In the genomic region with DNA sequence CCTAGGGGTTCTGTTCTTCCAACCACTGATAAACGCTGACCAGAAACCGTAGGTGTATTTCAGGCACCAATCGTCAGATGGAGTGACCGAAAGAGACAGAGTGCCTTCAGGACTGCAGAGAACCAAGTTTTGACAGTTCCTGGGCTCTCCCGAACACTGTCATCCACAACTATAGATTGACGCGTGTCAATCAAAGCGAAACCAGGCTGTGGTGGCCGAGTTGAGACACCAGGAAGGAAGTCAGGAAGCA, we compare ENCODE assay signal across 8 cellular contexts. TPM values are rescaled to one million over a fixed set of nuclear protein-coding genes. Genes with fewer than 3 reads are reported as not detected.
A peak's percentile ranks its signal among the peaks of the same experiment; 100 is the strongest.
DNase-seq lines count a peak whose midpoint lies in the region; ATAC-seq and TF ChIP-seq lines count a peak whose summit lies in the region.

No MANE protein-coding gene starts in this region.

- no peaks in the 10 kb centered on the region for H3K9me3 ChIP-seq in upper lobe of right lung

- WGBS in adipose tissue, 3 donors: 0 to 1% (median 0%) methylated on average over 9 of the region's 9 CpGs
- 0 to 1% methylated on average over 9 of the region's 9 CpGs for WGBS in lower leg skin, 2 donors

- TF ChIP-seq POLR2A in lower leg skin (IDR thresholded peaks at IDR 0.05): no peak

- peak overlapping the region; percentile 85 for H3K27ac ChIP-seq in ACC112 (ENCODE audit: low read depth, low read length)
- peak overlapping the region; percentile 94 for H3K27ac ChIP-seq in adipose tissue (ENCODE audit: low read depth, low read length)
- H3K27ac ChIP-seq in upper lobe of right lung: peak overlapping the region; percentile 96

- TF ChIP-seq CTCF in lower leg skin (IDR thresholded peaks at IDR 0.05) (no peak), upper lobe of right lung (IDR thresholded peaks at IDR 0.05) (no peak)

- H3K79me2 ChIP-seq in ACC112 (ENCODE audit: control insufficient read depth, insufficient read depth, low read length, unreplicated experiment): no peaks in the 10 kb centered on the region

- no peaks in the 10 kb centered on the region for H3K27me3 ChIP-seq in ACC112 (ENCODE audit: insufficient read depth, low read length)
- no peaks in the 10 kb centered on the region for H3K27me3 ChIP-seq in upper lobe of right lung

- DNase-seq in lower leg skin (ENCODE audit: low spot score in 2 of 2) (no peak), upper lobe of right lung (no peak), NAMALWA (ENCODE audit: low spot score) (no peak)
- DNase-seq in activated CD4-positive, alpha-beta T cell treated with anti-CD3 and anti-CD28 coated beads, Interleukin-2, amount 50 U/mL, for 4 hours: no peak

- H3K36me3 ChIP-seq in ACC112 (ENCODE audit: insufficient read depth, low read length) (no peaks in the 10 kb centered on the region), upper lobe of right lung (peaks cover 2% of the 10 kb centered on the region)

- H3K4me3 ChIP-seq in ACC112 (ENCODE audit: low read depth, low read length): peak overlapping the region; percentile 85
- peak overlapping the region; percentile 69 for H3K4me3 ChIP-seq in lower leg skin (ENCODE audit: low read depth, poor library complexity, severe bottlenecking)
- H3K4me3 ChIP-seq in upper lobe of right lung: peak overlapping the region; percentile 69

- H3K4me1 ChIP-seq in ACC112 (ENCODE audit: control insufficient read depth, insufficient read depth, low read length, unreplicated experiment): peaks cover 5% of the 10 kb centered on the region
- H3K4me1 ChIP-seq in upper lobe of right lung: peaks cover 24% of the 10 kb centered on the region

- ATAC-seq in GM19023 (IDR thresholded peaks at IDR 0.05; ENCODE audit: unreplicated experiment): peak; percentile 28
- ATAC-seq in HG03439 (IDR thresholded peaks at IDR 0.05; ENCODE audit: unreplicated experiment): peak; percentile 30
- ATAC-seq in upper lobe of right lung: peak; percentile 50

- H2AFZ ChIP-seq in ACC112 (ENCODE audit: low read length, unreplicated experiment): no peak overlapping the region

- intact Hi-C loops in lower leg skin (cut with DNase I; ENCODE audit: low total_unique reads): no loop called here
- intact Hi-C loops in upper lobe of right lung (cut with DNase I): no loop called here

RNA-seq across cellular contexts. Expression of a gene that starts 11.9 kb away (rescaled TPM):
- 1 to 10 TPM in 1 of 3 donors, under 1 TPM in 2; 0.52 to 2.5 (median 0.56) TPM for polyA plus RNA-seq in adipose tissue
- total RNA-seq in lower leg skin (10 to 100 TPM in 2 of 4 donors, 1 to 10 TPM in 2; 3.2 to 12.9 (median 8.6) TPM), upper lobe of right lung (1.4 TPM)

RNA-seq across cellular contexts. Expression of a gene that starts 25.6 kb away (rescaled TPM):
- polyA plus RNA-seq in adipose tissue: 10 to 100 TPM; 10.3 to 19.8 (median 12.1) TPM
- total RNA-seq in lower leg skin (10 to 100 TPM; 11.2 to 32.0 (median 15.9) TPM), upper lobe of right lung (57.1 TPM)

RNA-seq across cellular contexts. Expression of a gene that starts 26.8 kb away (rescaled TPM):
- 10 to 100 TPM in 1 of 3 donors, 1 to 10 TPM in 2; 8.2 to 20.7 (median 9.3) TPM for polyA plus RNA-seq in adipose tissue
- total RNA-seq in lower leg skin: 10 to 100 TPM in 3 of 4 donors, 1 to 10 TPM in 1; 6.2 to 19.0 (median 15.7) TPM
- 28.3 TPM for total RNA-seq in upper lobe of right lung

RNA-seq across cellular contexts. Expression of a gene that starts 32.3 kb away (rescaled TPM):
- 10 to 100 TPM in 1 of 3 donors, 1 to 10 TPM in 2; 3.3 to 13.9 (median 5.2) TPM for polyA plus RNA-seq in adipose tissue
- total RNA-seq in lower leg skin (10 to 100 TPM; 22.0 to 26.6 (median 25.0) TPM), upper lobe of right lung (7.8 TPM)

RNA-seq across cellular contexts. Expression of a gene that starts 46.1 kb away (rescaled TPM):
- 10 to 100 TPM in 1 of 3 donors, 1 to 10 TPM in 2; 4.5 to 12.1 (median 8.6) TPM for polyA plus RNA-seq in adipose tissue
- total RNA-seq in lower leg skin: 10 to 100 TPM; 15.9 to 21.0 (median 17.6) TPM
- 9.3 TPM for total RNA-seq in upper lobe of right lung
